ENCODE assay signal across 18 cellular contexts in the genomic region with DNA sequence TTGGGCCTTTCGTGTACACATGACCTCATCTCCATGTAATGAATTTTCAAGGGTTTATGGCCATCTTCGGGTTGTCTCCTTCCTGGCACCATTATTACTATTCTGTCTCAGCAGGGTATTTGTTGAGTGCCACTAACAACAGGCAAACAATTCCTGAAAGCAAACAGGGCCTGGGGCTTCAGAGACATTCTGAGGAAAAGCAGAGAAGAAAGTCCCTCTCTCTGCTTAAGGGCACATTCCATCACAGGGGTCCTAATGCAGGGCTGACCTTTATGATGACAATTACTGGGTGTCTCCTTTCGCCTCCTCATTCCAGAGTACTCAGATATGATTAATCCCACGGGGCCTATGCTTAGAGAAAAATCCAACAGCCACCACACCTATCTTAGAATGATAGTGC.
DNase-seq lines count a peak whose midpoint lies in the region; ATAC-seq and TF ChIP-seq lines count a peak whose summit lies in the region.
"Had no signal": no experiment of that assay in that cellular context is flagged by ENCODE, and none has a peak within 500 bp of the region (broad histone marks: within the 10 kb centered on the region; RNA-seq: fewer than 3 reads in every experiment).

No MANE protein-coding gene starts in this region.

- H3K27ac Mint-ChIP-seq in Caco-2 (ENCODE audit: unreplicated experiment) (no peak overlapping the region), WTC11 (no peak overlapping the region)
- H3K27ac Mint-ChIP-seq: CD4-positive, CD25-positive, alpha-beta regulatory T cell had no signal

- DNase-seq in Caco-2 (peak; percentile 4 to 52), ELF-1 (ENCODE audit: low read depth, low spot score) (peak; percentile 85), WTC11 (ENCODE audit: low spot score) (no peak), NCI-H345 treated with DMSO at 0.1 percent for 48 hours (lab: John Stamatoyannopoulos, UW; ENCODE audit: unreplicated experiment) (no peak), occipital lobe (lab: John Stamatoyannopoulos, UW) (no peak)
- DNase-seq: ACHN; BE2C; C1 segment of cervical spinal cord; CD4-positive, CD25-positive, alpha-beta regulatory T cell; CD8-positive, alpha-beta memory T cell; COR-L47; DMS153; DMS79; GF-D8; H9 had no signal

- H3K4me1 ChIP-seq in Caco-2 (peaks cover 20% of the 10 kb centered on the region), mesodermal cell (ENCODE audit: control insufficient read depth, insufficient read depth, low read length, poor library complexity, severe bottlenecking) (peaks cover 13% of the 10 kb centered on the region)
- H3K4me1 ChIP-seq: BE2C had no signal

- no peak for TF ChIP-seq CTCF in Caco-2 (IDR thresholded peaks at IDR 0.05; ENCODE audit: insufficient read depth in 1 of 2, low read depth in 1 of 2, low read length in 1 of 2, severe bottlenecking in 1 of 2, unreplicated experiment in 1 of 2)
- TF ChIP-seq CTCF in WTC11 (IDR thresholded peaks at IDR 0.05): no peak

- H3K27ac ChIP-seq in mesodermal cell (ENCODE audit: low read depth, low read length, severe bottlenecking): peak overlapping the region; percentile 78

- 82 to 86% methylated on average over 3 of the region's 4 CpGs for WGBS in mesodermal cell (ENCODE audit: insufficient coverage in 2 of 2), 2 experiments

- CTCF ChIA-PET in Caco-2 (lab: Charles Lee) (no interaction called here), WTC11 (lab: Charles Lee) (no interaction called here)

- no peaks in the 10 kb centered on the region for H3K9me3 ChIP-seq in Caco-2
- no peaks in the 10 kb centered on the region for H3K9me3 ChIP-seq in mesodermal cell (ENCODE audit: control insufficient read depth, low read length)
- H3K9me3 ChIP-seq: BE2C had no signal

- no peaks in the 10 kb centered on the region for H3K36me3 ChIP-seq in Caco-2 (ENCODE audit: control insufficient read depth, insufficient read depth, low read length)
- no peaks in the 10 kb centered on the region for H3K36me3 ChIP-seq in mesodermal cell (ENCODE audit: control insufficient read depth, insufficient read depth, low read length)
- H3K36me3 ChIP-seq: BE2C had no signal

- ATAC-seq in WTC11 (peak; percentile 59), HG02759 (IDR thresholded peaks at IDR 0.05; ENCODE audit: unreplicated experiment) (no peak), HG02852 (IDR thresholded peaks at IDR 0.05; ENCODE audit: unreplicated experiment) (no peak)

- no peaks in the 10 kb centered on the region for H3K27me3 ChIP-seq in Caco-2 (replicated peaks; ENCODE audit: control insufficient read depth, insufficient read depth, low read length)
- H3K27me3 ChIP-seq: BE2C had no signal

- POLR2A ChIA-PET in Caco-2 (lab: Charles Lee) (no interaction called here), WTC11 (lab: Charles Lee) (no interaction called here)

- H3K36me3 Mint-ChIP-seq in Caco-2 (ENCODE audit: insufficient read depth, unreplicated experiment) (no peaks in the 10 kb centered on the region), WTC11 (no peaks in the 10 kb centered on the region)
- H3K36me3 Mint-ChIP-seq: CD4-positive, CD25-positive, alpha-beta regulatory T cell; CD8-positive, alpha-beta memory T cell had no signal

- H3K9me3 Mint-ChIP-seq in Caco-2 (ENCODE audit: unreplicated experiment) (no peaks in the 10 kb centered on the region), WTC11 (no peaks in the 10 kb centered on the region)
- H3K9me3 Mint-ChIP-seq: H9 had no signal

- BruUV-seq in Caco-2 (replicated peaks; lab: Mats Ljungman, UMichigan): no TSS peak

- H3K27me3 Mint-ChIP-seq in Caco-2 (ENCODE audit: insufficient read depth, unreplicated experiment) (no peaks in the 10 kb centered on the region), WTC11 (ENCODE audit: low read depth) (no peaks in the 10 kb centered on the region)
- H3K27me3 Mint-ChIP-seq: CD4-positive, CD25-positive, alpha-beta regulatory T cell had no signal

- intact Hi-C loops in Caco-2 (cut with micrococcal nuclease; ENCODE audit: unreplicated experiment): no loop called here

- H3K4me3 Mint-ChIP-seq in Caco-2 (ENCODE audit: unreplicated experiment): no peak overlapping the region
- no peak overlapping the region for H3K4me3 Mint-ChIP-seq in WTC11
- H3K4me3 Mint-ChIP-seq: CD4-positive, CD25-positive, alpha-beta regulatory T cell; CD8-positive, alpha-beta memory T cell; H9 had no signal

- H3K4me3 ChIP-seq in Caco-2 (ENCODE audit: low read depth, low read length): no peak overlapping the region
- H3K4me3 ChIP-seq in mesodermal cell (ENCODE audit: extremely low read depth, insufficient read depth, low read length, poor library complexity, severe bottlenecking): no peak overlapping the region

- peaks cover 7% of the 10 kb centered on the region for H3K4me1 Mint-ChIP-seq in Caco-2 (ENCODE audit: low read depth, unreplicated experiment)
- peaks cover 29% of the 10 kb centered on the region for H3K4me1 Mint-ChIP-seq in WTC11
- H3K4me1 Mint-ChIP-seq: CD4-positive, CD25-positive, alpha-beta regulatory T cell; CD8-positive, alpha-beta memory T cell had no signal

TF ChIP-seq in WTC11, 78 proteins besides CTCF, POLR2A, EP300 and RAD21 (continues in another document):
- TF ChIP-seq ZNF671 (CRISPR knock-in tag; IDR thresholded peaks at IDR 0.05) (no peak), TCF7 (CRISPR knock-in tag; IDR thresholded peaks at IDR 0.05; ENCODE audit: low read depth) (no peak), RELA (CRISPR knock-in tag; IDR thresholded peaks at IDR 0.05; ENCODE audit: borderline replicate concordance) (no peak), EMX1 (CRISPR knock-in tag; IDR thresholded peaks at IDR 0.05) (no peak), IRF2 (CRISPR knock-in tag; IDR thresholded peaks at IDR 0.05; ENCODE audit: borderline replicate concordance, low read depth) (no peak), NR3C1 (CRISPR knock-in tag; conservative IDR thresholded peaks at IDR 0.05; ENCODE audit: low read depth) (no peak), SP1 (CRISPR knock-in tag; conservative IDR thresholded peaks at IDR 0.05) (no peak), TEAD1 (CRISPR knock-in tag; IDR thresholded peaks at IDR 0.05) (no peak), ZNF138 (CRISPR knock-in tag; conservative IDR thresholded peaks at IDR 0.05) (no peak), ZNF219 (CRISPR knock-in tag; IDR thresholded peaks at IDR 0.05; ENCODE audit: borderline replicate concordance) (no peak), NFATC4 (CRISPR knock-in tag; IDR thresholded peaks at IDR 0.05) (no peak), NFE2L1 (CRISPR knock-in tag; IDR thresholded peaks at IDR 0.05) (no peak)
- TF ChIP-seq, protein P1, sequence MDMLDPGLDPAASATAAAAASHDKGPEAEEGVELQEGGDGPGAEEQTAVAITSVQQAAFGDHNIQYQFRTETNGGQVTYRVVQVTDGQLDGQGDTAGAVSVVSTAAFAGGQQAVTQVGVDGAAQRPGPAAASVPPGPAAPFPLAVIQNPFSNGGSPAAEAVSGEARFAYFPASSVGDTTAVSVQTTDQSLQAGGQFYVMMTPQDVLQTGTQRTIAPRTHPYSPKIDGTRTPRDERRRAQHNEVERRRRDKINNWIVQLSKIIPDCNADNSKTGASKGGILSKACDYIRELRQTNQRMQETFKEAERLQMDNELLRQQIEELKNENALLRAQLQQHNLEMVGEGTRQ (CRISPR knock-in tag; IDR thresholded peaks at IDR 0.05): no peak
- TF ChIP-seq, protein P2, sequence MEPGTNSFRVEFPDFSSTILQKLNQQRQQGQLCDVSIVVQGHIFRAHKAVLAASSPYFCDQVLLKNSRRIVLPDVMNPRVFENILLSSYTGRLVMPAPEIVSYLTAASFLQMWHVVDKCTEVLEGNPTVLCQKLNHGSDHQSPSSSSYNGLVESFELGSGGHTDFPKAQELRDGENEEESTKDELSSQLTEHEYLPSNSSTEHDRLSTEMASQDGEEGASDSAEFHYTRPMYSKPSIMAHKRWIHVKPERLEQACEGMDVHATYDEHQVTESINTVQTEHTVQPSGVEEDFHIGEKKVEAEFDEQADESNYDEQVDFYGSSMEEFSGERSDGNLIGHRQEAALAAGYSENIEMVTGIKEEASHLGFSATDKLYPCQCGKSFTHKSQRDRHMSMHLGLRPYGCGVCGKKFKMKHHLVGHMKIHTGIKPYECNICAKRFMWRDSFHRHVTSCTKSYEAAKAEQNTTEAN (CRISPR knock-in tag; IDR thresholded peaks at IDR 0.05): no peak
- TF ChIP-seq, protein P3, sequence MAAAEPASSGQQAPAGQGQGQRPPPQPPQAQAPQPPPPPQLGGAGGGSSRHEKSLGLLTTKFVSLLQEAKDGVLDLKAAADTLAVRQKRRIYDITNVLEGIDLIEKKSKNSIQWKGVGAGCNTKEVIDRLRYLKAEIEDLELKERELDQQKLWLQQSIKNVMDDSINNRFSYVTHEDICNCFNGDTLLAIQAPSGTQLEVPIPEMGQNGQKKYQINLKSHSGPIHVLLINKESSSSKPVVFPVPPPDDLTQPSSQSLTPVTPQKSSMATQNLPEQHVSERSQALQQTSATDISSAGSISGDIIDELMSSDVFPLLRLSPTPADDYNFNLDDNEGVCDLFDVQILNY (CRISPR knock-in tag; IDR thresholded peaks at IDR 0.05): no peak
- TF ChIP-seq, protein P4, sequence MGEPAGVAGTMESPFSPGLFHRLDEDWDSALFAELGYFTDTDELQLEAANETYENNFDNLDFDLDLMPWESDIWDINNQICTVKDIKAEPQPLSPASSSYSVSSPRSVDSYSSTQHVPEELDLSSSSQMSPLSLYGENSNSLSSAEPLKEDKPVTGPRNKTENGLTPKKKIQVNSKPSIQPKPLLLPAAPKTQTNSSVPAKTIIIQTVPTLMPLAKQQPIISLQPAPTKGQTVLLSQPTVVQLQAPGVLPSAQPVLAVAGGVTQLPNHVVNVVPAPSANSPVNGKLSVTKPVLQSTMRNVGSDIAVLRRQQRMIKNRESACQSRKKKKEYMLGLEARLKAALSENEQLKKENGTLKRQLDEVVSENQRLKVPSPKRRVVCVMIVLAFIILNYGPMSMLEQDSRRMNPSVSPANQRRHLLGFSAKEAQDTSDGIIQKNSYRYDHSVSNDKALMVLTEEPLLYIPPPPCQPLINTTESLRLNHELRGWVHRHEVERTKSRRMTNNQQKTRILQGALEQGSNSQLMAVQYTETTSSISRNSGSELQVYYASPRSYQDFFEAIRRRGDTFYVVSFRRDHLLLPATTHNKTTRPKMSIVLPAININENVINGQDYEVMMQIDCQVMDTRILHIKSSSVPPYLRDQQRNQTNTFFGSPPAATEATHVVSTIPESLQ (CRISPR knock-in tag; IDR thresholded peaks at IDR 0.05): no peak

Comparison
In these comparisons a context has a peak if more than half of its experiments do, and no peak if none do; other contexts are left out.
1. DNase-seq: peak in Caco-2 (2 of 2) and ELF-1 (single experiment); none in WTC11 (single experiment), NCI-H345 treated with DMSO at 0.1 percent for 48 hours (single experiment) and occipital lobe (single experiment).